In genomic region chr15:73752817-73753214, GRCh38 we compare ENCODE assay signal across 9 cellular contexts. TPM values are rescaled to one million over a fixed set of nuclear protein-coding genes. Genes with fewer than 3 reads are reported as not detected.
DNase-seq lines count a peak whose midpoint lies in the region; ATAC-seq and TF ChIP-seq lines count a peak whose summit lies in the region.
"Had no signal": no experiment of that assay in that cellular context is flagged by ENCODE, and none has a peak within 500 bp of the region (broad histone marks: within the 10 kb centered on the region; RNA-seq: fewer than 3 reads in every experiment).

No MANE protein-coding gene starts in this region.

- no peaks in the 10 kb centered on the region for H3K36me3 ChIP-seq in testis (ENCODE audit: low read depth, missing control alignments)
- H3K36me3 ChIP-seq: neutrophil had no signal

- H3K9me3 ChIP-seq in testis = no peaks in the 10 kb centered on the region
- H3K9me3 ChIP-seq: neutrophil had no signal

- peak overlapping the region; percentile 46 for H3K4me3 ChIP-seq in choroid plexus epithelial cell (ENCODE audit: low read depth, low read length)
- H3K4me3 ChIP-seq in testis = peak overlapping the region; percentile 68 to 69

- DNase-seq in HuH-7 (ENCODE audit: low spot score) = peak; percentile 37
- peak; percentile 10 for DNase-seq in choroid plexus epithelial cell (ENCODE audit: low read depth)
- DNase-seq in left kidney (ENCODE audit: low read depth, low spot score) = peak; percentile 80
- DNase-seq in testis = no peak
- DNase-seq in GM19240 (ENCODE audit: insufficient read length, low spot score) = no peak
- DNase-seq in activated naive CD4-positive, alpha-beta T cell (lab: John Stamatoyannopoulos, UW) = no peak
- DNase-seq: T-helper 17 cell had no signal

- WGBS in testis, 2 donors = 1% methylated on average over 33 of the region's 58 CpGs; no CpG with 5 or more reads in 1 of the 2 donors

- H3K27me3 ChIP-seq in testis = no peaks in the 10 kb centered on the region

- TF ChIP-seq POLR2A in testis (IDR thresholded peaks at IDR 0.05) = no peak

- ATAC-seq in HG03520 (IDR thresholded peaks at IDR 0.05; ENCODE audit: unreplicated experiment) = no peak
- ATAC-seq: T-helper 17 cell had no signal

- intact Hi-C loops in testis (cut with DNase I; ENCODE audit: low total_unique reads) = no loop called here

- H3K27ac ChIP-seq in testis = peak overlapping the region in 1 of 2 donors; percentile 66
- H3K27ac ChIP-seq: neutrophil had no signal

- H3K4me1 ChIP-seq in testis = peaks cover 22% of the 10 kb centered on the region

- TF ChIP-seq CTCF in choroid plexus epithelial cell (conservative IDR thresholded peaks at IDR 0.05; ENCODE audit: low read depth, low read length) = no peak
- TF ChIP-seq CTCF in testis (IDR thresholded peaks at IDR 0.05) = no peak

RNA-seq across cellular contexts. Expression of gene INSYN1, which starts 0.3 kb away (rescaled TPM):
- 10 to 100 TPM in 1 of 2 donors, 1 to 10 TPM in 1; 8.9 to 15.9 TPM for total RNA-seq in testis
- 18.9 TPM for polyA plus RNA-seq in testis (ENCODE audit: insufficient read depth, low read depth, low replicate concordance)
- total RNA-seq: T-helper 17 cell had no signal

Comparison
In these comparisons a context has a peak if more than half of its experiments do, and no peak if none do; other contexts are left out.
1. DNase-seq: peak in HuH-7 (single experiment), choroid plexus epithelial cell (single experiment) and left kidney (single experiment); none in testis (single experiment), GM19240 (single experiment) and activated naive CD4-positive, alpha-beta T cell (0 of 4).